In the genomic region with DNA sequence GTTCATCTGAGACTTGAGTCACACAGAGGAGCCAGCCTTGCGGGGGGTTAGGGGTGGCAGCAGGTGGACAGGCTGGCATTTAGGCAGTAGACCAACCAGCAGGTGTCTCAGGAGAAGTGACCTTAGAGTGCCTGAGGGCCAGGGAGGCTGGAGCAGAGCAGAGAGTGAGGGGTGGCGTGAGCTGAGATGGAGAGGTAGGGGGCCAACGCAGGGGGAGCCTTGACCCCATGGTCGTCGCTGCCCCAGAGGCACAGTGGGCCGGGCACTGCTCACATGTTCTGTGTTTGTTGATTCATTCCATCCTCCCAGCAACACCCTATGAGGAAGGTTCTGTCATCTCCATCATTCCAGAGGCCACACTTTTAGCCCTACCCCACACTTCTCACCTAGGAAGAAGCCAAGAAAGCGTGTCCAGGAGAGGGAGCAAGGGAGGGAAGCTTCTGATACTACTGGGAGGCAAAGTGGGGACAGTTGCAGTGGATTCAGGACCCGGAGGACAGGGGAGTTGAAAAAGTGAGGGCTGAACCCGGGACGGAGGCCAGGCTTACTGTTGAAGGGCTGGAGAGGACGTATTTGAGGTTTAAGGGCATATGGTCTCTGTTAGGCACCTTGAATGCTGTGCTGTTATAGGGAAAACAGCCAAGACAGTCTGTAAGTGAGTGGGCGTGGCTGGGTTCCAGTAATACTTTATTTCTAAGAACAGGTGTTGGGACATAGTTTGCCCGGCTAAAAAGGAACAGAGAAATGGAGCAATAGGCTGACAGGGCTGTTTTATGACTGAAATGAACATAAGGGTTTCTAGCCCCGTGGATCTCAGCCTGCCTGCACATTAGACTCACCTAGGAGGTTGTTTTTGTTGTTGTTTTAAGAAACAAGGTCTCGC, we compare ENCODE assay signal across 1 cellular context.
TF ChIP-seq lines count a peak whose summit lies in the region.

No MANE protein-coding gene starts in this region.

TF ChIP-seq in WTC11, 78 proteins besides CTCF, POLR2A, EP300 and RAD21:
- TF ChIP-seq ZNF232 (CRISPR knock-in tag; IDR thresholded peaks at IDR 0.05), result no peak
- no peak for TF ChIP-seq GTF2I (CRISPR knock-in tag; conservative IDR thresholded peaks at IDR 0.05)
- TF ChIP-seq ZNF423 (CRISPR knock-in tag; IDR thresholded peaks at IDR 0.05), result no peak
- TF ChIP-seq, protein P1, sequence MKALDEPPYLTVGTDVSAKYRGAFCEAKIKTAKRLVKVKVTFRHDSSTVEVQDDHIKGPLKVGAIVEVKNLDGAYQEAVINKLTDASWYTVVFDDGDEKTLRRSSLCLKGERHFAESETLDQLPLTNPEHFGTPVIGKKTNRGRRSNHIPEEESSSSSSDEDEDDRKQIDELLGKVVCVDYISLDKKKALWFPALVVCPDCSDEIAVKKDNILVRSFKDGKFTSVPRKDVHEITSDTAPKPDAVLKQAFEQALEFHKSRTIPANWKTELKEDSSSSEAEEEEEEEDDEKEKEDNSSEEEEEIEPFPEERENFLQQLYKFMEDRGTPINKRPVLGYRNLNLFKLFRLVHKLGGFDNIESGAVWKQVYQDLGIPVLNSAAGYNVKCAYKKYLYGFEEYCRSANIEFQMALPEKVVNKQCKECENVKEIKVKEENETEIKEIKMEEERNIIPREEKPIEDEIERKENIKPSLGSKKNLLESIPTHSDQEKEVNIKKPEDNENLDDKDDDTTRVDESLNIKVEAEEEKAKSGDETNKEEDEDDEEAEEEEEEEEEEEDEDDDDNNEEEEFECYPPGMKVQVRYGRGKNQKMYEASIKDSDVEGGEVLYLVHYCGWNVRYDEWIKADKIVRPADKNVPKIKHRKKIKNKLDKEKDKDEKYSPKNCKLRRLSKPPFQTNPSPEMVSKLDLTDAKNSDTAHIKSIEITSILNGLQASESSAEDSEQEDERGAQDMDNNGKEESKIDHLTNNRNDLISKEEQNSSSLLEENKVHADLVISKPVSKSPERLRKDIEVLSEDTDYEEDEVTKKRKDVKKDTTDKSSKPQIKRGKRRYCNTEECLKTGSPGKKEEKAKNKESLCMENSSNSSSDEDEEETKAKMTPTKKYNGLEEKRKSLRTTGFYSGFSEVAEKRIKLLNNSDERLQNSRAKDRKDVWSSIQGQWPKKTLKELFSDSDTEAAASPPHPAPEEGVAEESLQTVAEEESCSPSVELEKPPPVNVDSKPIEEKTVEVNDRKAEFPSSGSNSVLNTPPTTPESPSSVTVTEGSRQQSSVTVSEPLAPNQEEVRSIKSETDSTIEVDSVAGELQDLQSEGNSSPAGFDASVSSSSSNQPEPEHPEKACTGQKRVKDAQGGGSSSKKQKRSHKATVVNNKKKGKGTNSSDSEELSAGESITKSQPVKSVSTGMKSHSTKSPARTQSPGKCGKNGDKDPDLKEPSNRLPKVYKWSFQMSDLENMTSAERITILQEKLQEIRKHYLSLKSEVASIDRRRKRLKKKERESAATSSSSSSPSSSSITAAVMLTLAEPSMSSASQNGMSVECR (CRISPR knock-in tag; IDR thresholded peaks at IDR 0.05; ENCODE audit: borderline replicate concordance), result no peak
- TF ChIP-seq, protein P2, sequence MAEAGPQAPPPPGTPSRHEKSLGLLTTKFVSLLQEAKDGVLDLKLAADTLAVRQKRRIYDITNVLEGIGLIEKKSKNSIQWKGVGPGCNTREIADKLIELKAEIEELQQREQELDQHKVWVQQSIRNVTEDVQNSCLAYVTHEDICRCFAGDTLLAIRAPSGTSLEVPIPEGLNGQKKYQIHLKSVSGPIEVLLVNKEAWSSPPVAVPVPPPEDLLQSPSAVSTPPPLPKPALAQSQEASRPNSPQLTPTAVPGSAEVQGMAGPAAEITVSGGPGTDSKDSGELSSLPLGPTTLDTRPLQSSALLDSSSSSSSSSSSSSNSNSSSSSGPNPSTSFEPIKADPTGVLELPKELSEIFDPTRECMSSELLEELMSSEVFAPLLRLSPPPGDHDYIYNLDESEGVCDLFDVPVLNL (CRISPR knock-in tag; IDR thresholded peaks at IDR 0.05; ENCODE audit: borderline replicate concordance, low read depth), result no peak
